Comparison of ENCODE assay signal across 18 cellular contexts in genomic region chr12:114848661-114849060, GRCh38.
A peak's percentile ranks its signal among the peaks of the same experiment; 100 is the strongest.
DNase-seq lines count a peak whose midpoint lies in the region; ATAC-seq and TF ChIP-seq lines count a peak whose summit lies in the region.
"Had no signal": no experiment of that assay in that cellular context is flagged by ENCODE, and none has a peak within 500 bp of the region (broad histone marks: within the 10 kb centered on the region; RNA-seq: fewer than 3 reads in every experiment).

No MANE protein-coding gene starts in this region.

- H3K27me3 Mint-ChIP-seq in stimulated activated memory B cell treated with anti-CD40 and anti-IgM and Interleukin-4, amounts not matched to agents 10 μg/mL and 1 μg/mL and 100 μg/mL, for 72 hours, result no peaks in the 10 kb centered on the region

- H3K27me3 ChIP-seq in AG04450 (ENCODE audit: control insufficient read depth, insufficient read depth, low read length) (no peaks in the 10 kb centered on the region), mesenchymal stem cell (ENCODE audit: control insufficient read depth in 1 of 2, insufficient read depth in 1 of 2, low read length in 2 of 2) (no peaks in the 10 kb centered on the region)
- H3K27me3 ChIP-seq: neural progenitor cell, spleen had no signal

- H3K18ac ChIP-seq in mesenchymal stem cell (ENCODE audit: low read depth in 1 of 2, low read length in 2 of 2), result peak overlapping the region in 1 of 2 experiments; percentile 89

- H3K23ac ChIP-seq in mesenchymal stem cell (ENCODE audit: low read length in 2 of 2), result peak overlapping the region in 1 of 2 experiments; percentile 85

- no peak overlapping the region for H3K4me3 Mint-ChIP-seq in stimulated activated memory B cell treated with anti-CD40 and anti-IgM and Interleukin-4, amounts not matched to agents 10 μg/mL and 1 μg/mL and 100 μg/mL, for 72 hours
- H3K4me3 Mint-ChIP-seq: activated T-cell treated with anti-CD3 and anti-CD28 coated beads, Interleukin-2, amount 50 U/mL, for 72 hours; neural progenitor cell; T-helper 2 cell treated with Interferon-gamma antibody and Interleukin-4, amounts not matched to agents 5 μg/mL and 100 μg/mL, for 36 hours had no signal

- H2AK5ac ChIP-seq in mesenchymal stem cell (ENCODE audit: low read length, severe bottlenecking), result no peak overlapping the region

- peak overlapping the region; percentile 42 for H3K27ac ChIP-seq in AG04450 (ENCODE audit: low read depth, low read length)
- no peak overlapping the region for H3K27ac ChIP-seq in mesenchymal stem cell (ENCODE audit: low read length, poor library complexity, severe bottlenecking)
- H3K27ac ChIP-seq: HL-60, neural progenitor cell, spleen had no signal

- no peak overlapping the region for H3K4ac ChIP-seq in mesenchymal stem cell (ENCODE audit: low read depth in 1 of 2, low read length in 2 of 2)

- H3K9ac ChIP-seq in mesenchymal stem cell (ENCODE audit: low read length), result no peak overlapping the region
- H3K9ac ChIP-seq: neural progenitor cell had no signal

- H3K36me3 ChIP-seq in mesenchymal stem cell (ENCODE audit: control insufficient read depth in 1 of 2, insufficient read depth in 2 of 2, low read depth in 1 of 2, low read length in 2 of 2) (no peaks in the 10 kb centered on the region), mucosa of descending colon (ENCODE audit: low read depth) (no peaks in the 10 kb centered on the region)
- H3K36me3 ChIP-seq: neural progenitor cell, spleen had no signal

- intact Hi-C loops in mucosa of descending colon (cut with DNase I, micrococcal nuclease), result no loop called here

- H3K79me1 ChIP-seq in mesenchymal stem cell (replicated peaks; ENCODE audit: low read length, poor library complexity, severe bottlenecking), result no peaks in the 10 kb centered on the region

- ATAC-seq in stimulated activated memory B cell treated with anti-CD40 and anti-IgM and Interleukin-4, amounts not matched to agents 10 μg/mL and 1 μg/mL and 100 μg/mL, for 72 hours, result no peak
- no peak for ATAC-seq in mucosa of descending colon
- ATAC-seq in HG03095 (IDR thresholded peaks at IDR 0.05; ENCODE audit: unreplicated experiment), result no peak
- ATAC-seq: activated T-cell treated with anti-CD3 and anti-CD28 coated beads, Interleukin-2, amount 50 U/mL, for 72 hours had no signal

- H2BK5ac ChIP-seq in mesenchymal stem cell (ENCODE audit: low read depth, low read length, poor library complexity, severe bottlenecking), result no peak overlapping the region

- DNase-seq in AG04450 (ENCODE audit: low read depth, low spot score) (peak; percentile 56), GOT3 (lab: John Stamatoyannopoulos, UW) (peak; percentile 24), cardiac fibroblast (ENCODE audit: low read depth in 2 of 2) (peak; percentile 92 to 97), mesenchymal stem cell (peak; percentile 87), mucosa of descending colon (no peak), T-helper 1 cell (no peak)
- DNase-seq: activated CD4-positive, alpha-beta T cell treated with anti-CD3 and anti-CD28 coated beads, Interleukin-2, amount 50 U/mL, for 1 hour; activated T-cell treated with anti-CD3 and anti-CD28 coated beads, Interleukin-2, amount 50 U/mL, for 72 hours; aorta; C1 segment of cervical spinal cord; H7; NCI-H2081 treated with DMSO at 0.1 percent for 48 hours; spleen had no signal

- H3K4me1 ChIP-seq in mesenchymal stem cell (ENCODE audit: control insufficient read depth, insufficient read depth, low read depth, low read length), result no peaks in the 10 kb centered on the region
- H3K4me1 ChIP-seq in mucosa of descending colon (ENCODE audit: low read depth), result no peaks in the 10 kb centered on the region
- H3K4me1 ChIP-seq: spleen had no signal

- whole genome bisulfite sequencing in mesenchymal stem cell, result 20% methylated on average over 1 of the region's 1 CpG

- no peak overlapping the region for H2AFZ ChIP-seq in mesenchymal stem cell (ENCODE audit: low read depth, low read length)
- H2AFZ ChIP-seq: neural progenitor cell had no signal

- H2BK12ac ChIP-seq in mesenchymal stem cell (ENCODE audit: low read length in 2 of 2), result peak overlapping the region in 1 of 2 experiments; percentile 72

- H4K91ac ChIP-seq in mesenchymal stem cell (ENCODE audit: low read length), result no peak overlapping the region

- no peaks in the 10 kb centered on the region for H3K9me3 ChIP-seq in AG04450 (ENCODE audit: control insufficient read depth, insufficient read depth, low read length)
- H3K9me3 ChIP-seq in mesenchymal stem cell (ENCODE audit: control insufficient read depth, low read length), result no peaks in the 10 kb centered on the region
- no peaks in the 10 kb centered on the region for H3K9me3 ChIP-seq in mucosa of descending colon
- H3K9me3 ChIP-seq: spleen had no signal

- H3K4me2 ChIP-seq in mesenchymal stem cell (ENCODE audit: low read length, poor library complexity, severe bottlenecking), result no peak overlapping the region
- H3K4me2 ChIP-seq: neural progenitor cell had no signal

- H3K14ac ChIP-seq in mesenchymal stem cell (ENCODE audit: low read length in 2 of 2), result peak overlapping the region in 1 of 2 experiments; percentile 56

- no peaks in the 10 kb centered on the region for H3K4me1 Mint-ChIP-seq in stimulated activated memory B cell treated with anti-CD40 and anti-IgM and Interleukin-4, amounts not matched to agents 10 μg/mL and 1 μg/mL and 100 μg/mL, for 72 hours

- no peaks in the 10 kb centered on the region for H3K36me3 Mint-ChIP-seq in stimulated activated memory B cell treated with anti-CD40 and anti-IgM and Interleukin-4, amounts not matched to agents 10 μg/mL and 1 μg/mL and 100 μg/mL, for 72 hours
- H3K36me3 Mint-ChIP-seq: neural progenitor cell had no signal

- CTCF ChIA-PET in AG04450 (lab: Charles Lee), result interaction anchor here (1.3 kb wide), 1 partner anchor 164 kb away, joined by 4 read pairs; the partner anchor contains the start of gene TBX3

- no peak overlapping the region for H4K8ac ChIP-seq in mesenchymal stem cell (ENCODE audit: low read length)

- POLR2A ChIA-PET in AG04450 (lab: Yijun Ruan, JAX), result interaction anchor here (0.6 to 1.4 kb wide), 2 partner anchors 44 to 164 kb away, joined by 3 to 4 read pairs; partner anchors contain the start of gene TBX3

- no peak overlapping the region for H3K27ac Mint-ChIP-seq in stimulated activated memory B cell treated with anti-CD40 and anti-IgM and Interleukin-4, amounts not matched to agents 10 μg/mL and 1 μg/mL and 100 μg/mL, for 72 hours
- H3K27ac Mint-ChIP-seq: activated T-cell treated with anti-CD3 and anti-CD28 coated beads, Interleukin-2, amount 50 U/mL, for 72 hours; neural progenitor cell; T-helper 2 cell treated with Interferon-gamma antibody and Interleukin-4, amounts not matched to agents 5 μg/mL and 100 μg/mL, for 36 hours had no signal

- no peak overlapping the region for H2BK120ac ChIP-seq in mesenchymal stem cell (ENCODE audit: low read depth, low read length)

- no peak overlapping the region for H3K4me3 ChIP-seq in AG04450 (ENCODE audit: low read depth, low read length)
- no peak overlapping the region for H3K4me3 ChIP-seq in cardiac fibroblast (replicated peaks in 1 of 2; ENCODE audit: low read depth in 2 of 2, low read length in 2 of 2)
- H3K4me3 ChIP-seq in mesenchymal stem cell (ENCODE audit: insufficient read depth in 1 of 2, low read depth in 1 of 2, low read length in 2 of 2), result peak overlapping the region in 1 of 2 experiments; percentile 20
- H3K4me3 ChIP-seq in mucosa of descending colon, result no peak overlapping the region
- H3K4me3 ChIP-seq: neural progenitor cell, spleen had no signal

- TF ChIP-seq CTCF in AG04450 (IDR thresholded peaks at IDR 0.05; ENCODE audit: low read depth, low read length), result no peak
- no peak for TF ChIP-seq CTCF in cardiac fibroblast (IDR thresholded peaks at IDR 0.05; ENCODE audit: low read depth, low read length)
- no peak for TF ChIP-seq CTCF in mucosa of descending colon (IDR thresholded peaks at IDR 0.05)

- no peak overlapping the region for H2BK15ac ChIP-seq in mesenchymal stem cell (ENCODE audit: low read depth, poor library complexity, severe bottlenecking)

- peaks cover 4% of the 10 kb centered on the region for H3K9me3 Mint-ChIP-seq in stimulated activated memory B cell treated with anti-CD40 and anti-IgM and Interleukin-4, amounts not matched to agents 10 μg/mL and 1 μg/mL and 100 μg/mL, for 72 hours
- H3K9me3 Mint-ChIP-seq: neural progenitor cell had no signal

Comparison
In these comparisons a context has a peak if more than half of its experiments do, and no peak if none do; other contexts are left out.
1. DNase-seq: peak in AG04450 (single experiment), GOT3 (single experiment), cardiac fibroblast (2 of 2) and mesenchymal stem cell (single experiment); none in mucosa of descending colon (0 of 3) and T-helper 1 cell (0 of 5).